ENCODE assay signal across 2 cellular contexts in genomic region chr2:73696521-73696920, GRCh38. TPM values are rescaled to one million over a fixed set of nuclear protein-coding genes. Genes with fewer than 3 reads are reported as not detected.
"Had no signal": no experiment of that assay in that cellular context is flagged by ENCODE, and none has a peak within 500 bp of the region (broad histone marks: within the 10 kb centered on the region; RNA-seq: fewer than 3 reads in every experiment).

No MANE protein-coding gene starts in this region.

RNA-seq across cellular contexts. Expression of gene NAT8, which starts 54.3 kb away (rescaled TPM):
- total RNA-seq: G401, GM12878 had no signal
- polyA plus RNA-seq: GM12878 had no signal
